Comparison of ENCODE assay signal across 18 cellular contexts in genomic region chr7:29723599-29723998, GRCh38.
DNase-seq lines count a peak whose midpoint lies in the region; ATAC-seq and TF ChIP-seq lines count a peak whose summit lies in the region.
"Had no signal": no experiment of that assay in that cellular context is flagged by ENCODE, and none has a peak within 500 bp of the region (broad histone marks: within the 10 kb centered on the region; RNA-seq: fewer than 3 reads in every experiment).

No MANE protein-coding gene starts in this region.

- no peaks in the 10 kb centered on the region for H3K36me3 Mint-ChIP-seq in WTC11
- H3K36me3 Mint-ChIP-seq: CD8-positive, alpha-beta T cell had no signal

- intact Hi-C loops in psoas muscle (cut with DNase I): no loop called here

- DNase-seq in HCEC 1CT: peak; percentile 70
- DNase-seq in WTC11 (ENCODE audit: low spot score): no peak
- peak; percentile 1 to 23 for DNase-seq in foreskin fibroblast
- DNase-seq in AG20443 (ENCODE audit: low spot score): no peak
- no peak for DNase-seq in psoas muscle
- DNase-seq in GM03348 (ENCODE audit: low spot score): no peak
- DNase-seq: activated CD4-positive, alpha-beta T cell treated with anti-CD3 and anti-CD28 coated beads, Interleukin-2, amount 50 U/mL, for 4 hours; CD8-positive, alpha-beta T cell; GOT3; left ventricle myocardium superior; NCI-H2107; pancreas; stimulated activated CD4-positive, alpha-beta T cell treated with anti-CD3 and anti-CD28 coated beads, Interleukin-4, amount 100 ng/mL, for 1 hour; stimulated activated naive CD4-positive, alpha-beta T cell treated with Interleukin-2 at 50 U/mL for 16 hours had no signal

- no peak overlapping the region for H3K4me3 ChIP-seq in foreskin fibroblast (ENCODE audit: low read depth in 1 of 2, low read length in 2 of 2)
- H3K4me3 ChIP-seq in rectal smooth muscle tissue (ENCODE audit: low read length): peak overlapping the region; percentile 40
- H3K4me3 ChIP-seq in psoas muscle: no peak overlapping the region
- H3K4me3 ChIP-seq: pancreas had no signal

- no peaks in the 10 kb centered on the region for H3K9me3 ChIP-seq in psoas muscle
- H3K9me3 ChIP-seq: pancreas had no signal

- peaks cover 4% of the 10 kb centered on the region; the same call in 1 of the 2 replicates for H3K9me3 Mint-ChIP-seq in WTC11
- H3K9me3 Mint-ChIP-seq: activated T-helper 2 cell treated with anti-CD3 and anti-CD28 coated beads, Interferon-gamma antibody, Interleukin-2, Interleukin-4, amounts not matched to agents 10 μg/mL and 5 μg/mL and 100 μg/mL, durations not matched to agents 14 hours and 24 hours and 36 hours; CD8-positive, alpha-beta T cell; T-helper 1 cell treated with Interleukin-12 subunit alpha and Interleukin-12 subunit beta and Interleukin-4 antibody, amounts not matched to agents 30 μg/mL and 1 μg/mL, for 36 hours had no signal

- no peaks in the 10 kb centered on the region for H3K27me3 ChIP-seq in rectal smooth muscle tissue (ENCODE audit: control insufficient read depth, insufficient read depth, low read length)
- H3K27me3 ChIP-seq in psoas muscle (ENCODE audit: insufficient read depth in 3 of 3, low read length in 2 of 3): no peaks in the 10 kb centered on the region
- H3K27me3 ChIP-seq: pancreas had no signal

- H3K27ac Mint-ChIP-seq in WTC11: peak overlapping the region; percentile 61
- H3K27ac Mint-ChIP-seq: activated T-helper 2 cell treated with anti-CD3 and anti-CD28 coated beads, Interferon-gamma antibody, Interleukin-2, Interleukin-4, amounts not matched to agents 10 μg/mL and 5 μg/mL and 100 μg/mL, durations not matched to agents 14 hours and 24 hours and 36 hours; CD8-positive, alpha-beta T cell; T-helper 1 cell treated with Interleukin-12 subunit alpha and Interleukin-12 subunit beta and Interleukin-4 antibody, amounts not matched to agents 30 μg/mL and 1 μg/mL, for 36 hours had no signal

- no peaks in the 10 kb centered on the region for H3K27me3 Mint-ChIP-seq in WTC11 (ENCODE audit: low read depth)

- peaks cover 15% of the 10 kb centered on the region for H3K4me1 Mint-ChIP-seq in WTC11

- TF ChIP-seq CTCF in WTC11 (IDR thresholded peaks at IDR 0.05) (no peak), foreskin fibroblast (IDR thresholded peaks at IDR 0.05; ENCODE audit: low read depth, low read length) (no peak), psoas muscle (IDR thresholded peaks at IDR 0.05) (no peak)

- POLR2A ChIA-PET in WTC11 (lab: Charles Lee): no interaction called here

- H3K4me1 ChIP-seq in rectal smooth muscle tissue (ENCODE audit: control insufficient read depth, insufficient read depth, low read length) (no peaks in the 10 kb centered on the region), psoas muscle (no peaks in the 10 kb centered on the region)
- H3K4me1 ChIP-seq: pancreas had no signal

- ATAC-seq in WTC11: no peak
- ATAC-seq in psoas muscle: no peak
- ATAC-seq in HG03354 (IDR thresholded peaks at IDR 0.05; ENCODE audit: poor library complexity, severe bottlenecking, unreplicated experiment): no peak
- ATAC-seq: CD8-positive, alpha-beta T cell; left ventricle myocardium superior had no signal

- H3K36me3 ChIP-seq in rectal smooth muscle tissue (ENCODE audit: control insufficient read depth, insufficient read depth, low read length) (no peaks in the 10 kb centered on the region), psoas muscle (ENCODE audit: insufficient read depth in 1 of 2, low read depth in 1 of 2) (no peaks in the 10 kb centered on the region)
- H3K36me3 ChIP-seq: pancreas had no signal

- CTCF ChIA-PET in WTC11 (lab: Charles Lee): no interaction called here

- no peak overlapping the region for H3K27ac ChIP-seq in rectal smooth muscle tissue (ENCODE audit: low read depth, low read length)
- H3K27ac ChIP-seq in psoas muscle: no peak overlapping the region
- H3K27ac ChIP-seq: pancreas had no signal

- H3K4me3 Mint-ChIP-seq in WTC11: no peak overlapping the region
- H3K4me3 Mint-ChIP-seq: CD8-positive, alpha-beta T cell; T-helper 1 cell treated with Interleukin-12 subunit alpha and Interleukin-12 subunit beta and Interleukin-4 antibody, amounts not matched to agents 30 μg/mL and 1 μg/mL, for 36 hours had no signal

- 64 to 73% (median 66%) methylated on average over 5 of the region's 5 CpGs for WGBS in psoas muscle, 3 donors

- no peak overlapping the region for H3K9ac ChIP-seq in rectal smooth muscle tissue (ENCODE audit: low read length)

TF ChIP-seq in WTC11, 78 proteins besides CTCF, POLR2A, EP300 and RAD21:
- TF ChIP-seq GABPB1 (CRISPR knock-in tag; IDR thresholded peaks at IDR 0.05) (no peak), CREB1 (CRISPR knock-in tag; IDR thresholded peaks at IDR 0.05) (no peak), PREB (CRISPR knock-in tag; IDR thresholded peaks at IDR 0.05; ENCODE audit: borderline replicate concordance) (no peak), PRDM15 (CRISPR knock-in tag; IDR thresholded peaks at IDR 0.05) (no peak), NR2C2 (CRISPR knock-in tag; IDR thresholded peaks at IDR 0.05) (no peak), JUN (CRISPR knock-in tag; IDR thresholded peaks at IDR 0.05) (no peak), CDX4 (CRISPR knock-in tag; IDR thresholded peaks at IDR 0.05; ENCODE audit: borderline replicate concordance) (no peak)
- TF ChIP-seq, protein P1, sequence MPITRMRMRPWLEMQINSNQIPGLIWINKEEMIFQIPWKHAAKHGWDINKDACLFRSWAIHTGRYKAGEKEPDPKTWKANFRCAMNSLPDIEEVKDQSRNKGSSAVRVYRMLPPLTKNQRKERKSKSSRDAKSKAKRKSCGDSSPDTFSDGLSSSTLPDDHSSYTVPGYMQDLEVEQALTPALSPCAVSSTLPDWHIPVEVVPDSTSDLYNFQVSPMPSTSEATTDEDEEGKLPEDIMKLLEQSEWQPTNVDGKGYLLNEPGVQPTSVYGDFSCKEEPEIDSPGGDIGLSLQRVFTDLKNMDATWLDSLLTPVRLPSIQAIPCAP (CRISPR knock-in tag; IDR thresholded peaks at IDR 0.05): no peak
- TF ChIP-seq, protein P2, sequence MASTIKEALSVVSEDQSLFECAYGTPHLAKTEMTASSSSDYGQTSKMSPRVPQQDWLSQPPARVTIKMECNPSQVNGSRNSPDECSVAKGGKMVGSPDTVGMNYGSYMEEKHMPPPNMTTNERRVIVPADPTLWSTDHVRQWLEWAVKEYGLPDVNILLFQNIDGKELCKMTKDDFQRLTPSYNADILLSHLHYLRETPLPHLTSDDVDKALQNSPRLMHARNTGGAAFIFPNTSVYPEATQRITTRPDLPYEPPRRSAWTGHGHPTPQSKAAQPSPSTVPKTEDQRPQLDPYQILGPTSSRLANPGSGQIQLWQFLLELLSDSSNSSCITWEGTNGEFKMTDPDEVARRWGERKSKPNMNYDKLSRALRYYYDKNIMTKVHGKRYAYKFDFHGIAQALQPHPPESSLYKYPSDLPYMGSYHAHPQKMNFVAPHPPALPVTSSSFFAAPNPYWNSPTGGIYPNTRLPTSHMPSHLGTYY (CRISPR knock-in tag; IDR thresholded peaks at IDR 0.05): no peak

Comparison
In these comparisons a context has a peak if more than half of its experiments do, and no peak if none do; other contexts are left out.
1. DNase-seq: peak in HCEC 1CT (single experiment) and foreskin fibroblast (2 of 2); none in WTC11 (single experiment), AG20443 (single experiment), psoas muscle (0 of 2) and GM03348 (single experiment).